ENCODE assay signal across 16 cellular contexts in the genomic region with DNA sequence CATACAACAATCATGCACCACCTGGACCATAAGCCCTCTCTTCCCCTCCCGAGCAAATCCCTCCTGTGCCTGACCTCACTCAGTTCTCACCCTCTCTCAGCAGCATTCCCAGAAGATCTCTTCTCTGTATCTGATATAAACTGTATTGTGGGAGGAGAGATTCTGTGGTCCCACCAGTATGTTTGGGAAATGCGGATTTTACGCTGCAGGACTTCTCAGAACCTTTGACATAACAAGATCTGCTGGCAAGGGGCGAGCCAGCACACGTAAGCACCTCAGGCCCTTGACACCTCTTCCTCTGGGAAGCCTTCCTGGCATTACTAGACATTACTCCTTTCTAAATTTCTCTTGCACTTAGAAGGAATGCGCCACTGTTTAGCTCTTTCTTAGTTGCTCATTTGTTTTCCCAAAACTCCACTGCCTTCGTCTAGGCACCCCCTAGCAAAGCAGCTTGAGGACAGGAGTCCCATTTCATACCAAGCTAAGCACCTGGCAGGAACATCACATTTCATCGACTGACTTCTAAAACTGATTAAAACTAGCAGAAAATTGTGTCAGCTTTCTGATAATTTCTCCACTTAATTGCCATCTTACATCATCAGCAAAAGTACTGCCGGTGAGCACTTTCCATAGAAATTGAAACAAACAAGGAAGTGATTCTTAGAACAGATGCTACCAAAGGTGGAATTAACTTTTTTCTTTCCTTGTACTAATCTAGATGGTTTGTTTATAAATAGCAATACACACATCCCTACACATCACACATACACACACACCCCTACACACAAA.
A peak's percentile ranks its signal among the peaks of the same experiment; 100 is the strongest.
DNase-seq lines count a peak whose midpoint lies in the region; ATAC-seq and TF ChIP-seq lines count a peak whose summit lies in the region.
"Had no signal": no experiment of that assay in that cellular context is flagged by ENCODE, and none has a peak within 500 bp of the region (broad histone marks: within the 10 kb centered on the region; RNA-seq: fewer than 3 reads in every experiment).

No MANE protein-coding gene starts in this region.

- H4K91ac ChIP-seq in IMR-90 (ENCODE audit: insufficient read depth, low read depth, low read length), result no peak overlapping the region

- H3K27ac ChIP-seq in IMR-90 (ENCODE audit: insufficient read depth, low read length) (no peak overlapping the region), coronary artery (no peak overlapping the region)
- H3K27ac ChIP-seq: PC-9 had no signal

- H3K4me2 ChIP-seq in IMR-90 (ENCODE audit: low read depth, low read length), result no peak overlapping the region
- H3K4me2 ChIP-seq: PC-9, SK-N-SH had no signal

- H2AK9ac ChIP-seq in IMR-90 (replicated peaks; ENCODE audit: low read depth, low read length, poor library complexity), result peak overlapping the region; percentile 56

- H3K23ac ChIP-seq in IMR-90 (ENCODE audit: low read depth, low read length), result no peak overlapping the region

- no peaks in the 10 kb centered on the region; the same call in 1 of the 2 replicates for H4K20me1 ChIP-seq in IMR-90 (ENCODE audit: insufficient read depth, low read length)

- H2BK5ac ChIP-seq in IMR-90 (ENCODE audit: low read depth, low read length, poor library complexity, severe bottlenecking), result no peak overlapping the region

- no peak overlapping the region for H3K56ac ChIP-seq in IMR-90 (ENCODE audit: extremely low read depth, insufficient read depth, low read length)

- H3K4me1 ChIP-seq in IMR-90 (ENCODE audit: control insufficient read depth, insufficient read depth, low read length), result no peaks in the 10 kb centered on the region
- H3K4me1 ChIP-seq in Caco-2, result no peaks in the 10 kb centered on the region

- H3K9me1 ChIP-seq in IMR-90 (ENCODE audit: insufficient read depth, low read length), result 0 out of 2 replicates have a peak, but pooled peaks cover 4% of the 10 kb centered on the region

- no peak overlapping the region for H2AFZ ChIP-seq in IMR-90 (replicated peaks; ENCODE audit: low read length, poor library complexity)
- H2AFZ ChIP-seq: PC-9 had no signal

- no peaks in the 10 kb centered on the region for H3K36me3 Mint-ChIP-seq in activated naive CD8-positive, alpha-beta T cell treated with anti-CD3 and anti-CD28 coated beads, Interleukin-2, amount 10 ng/mL, durations not matched to agents 7 days and 5 days
- no peaks in the 10 kb centered on the region for H3K36me3 Mint-ChIP-seq in activated naive CD8-positive, alpha-beta T cell treated with anti-CD3 and anti-CD28 coated beads for 36 hours
- peaks cover 5% of the 10 kb centered on the region for H3K36me3 Mint-ChIP-seq in Caco-2 (ENCODE audit: insufficient read depth, unreplicated experiment)
- H3K36me3 Mint-ChIP-seq: CD8-positive, alpha-beta memory T cell; IgD-negative memory B cell had no signal

- no peaks in the 10 kb centered on the region for H3K79me1 ChIP-seq in IMR-90 (ENCODE audit: low read depth in 1 of 2, low read length in 2 of 2)

- H2BK15ac ChIP-seq in IMR-90 (ENCODE audit: low read depth, low read length), result no peak overlapping the region

- in situ Hi-C loops in IMR-90 (cut with MboI; ENCODE audit: low sequenced_read_pairs), result no loop called here

- H3K4me3 Mint-ChIP-seq in activated naive CD8-positive, alpha-beta T cell treated with anti-CD3 and anti-CD28 coated beads, Interleukin-2, amount 10 ng/mL, durations not matched to agents 7 days and 5 days, result no peak overlapping the region
- H3K4me3 Mint-ChIP-seq in activated naive CD8-positive, alpha-beta T cell treated with anti-CD3 and anti-CD28 coated beads for 36 hours, result no peak overlapping the region
- H3K4me3 Mint-ChIP-seq in Caco-2 (ENCODE audit: unreplicated experiment), result no peak overlapping the region
- H3K4me3 Mint-ChIP-seq: B cell; CD8-positive, alpha-beta memory T cell had no signal

- no peak overlapping the region for H2BK20ac ChIP-seq in IMR-90 (ENCODE audit: low read depth, low read length)

- no peak overlapping the region for H2BK120ac ChIP-seq in IMR-90 (ENCODE audit: low read depth, low read length)

- intact Hi-C loops in IMR-90 (cut with micrococcal nuclease) (no loop called here), Caco-2 (cut with micrococcal nuclease; ENCODE audit: unreplicated experiment) (loop anchor here (1.0 kb wide), 2 partner anchors 13 to 29 kb away; no protein-coding TSS in a partner anchor)

- BruUV-seq in IMR-90 (replicated peaks; lab: Mats Ljungman, UMichigan) (no TSS peak), Caco-2 (replicated peaks; lab: Mats Ljungman, UMichigan) (no TSS peak)

- H3K9me3 ChIP-seq in IMR-90 (ENCODE audit: control insufficient read depth, insufficient read depth, low read length) (no peaks in the 10 kb centered on the region), Caco-2 (no peaks in the 10 kb centered on the region)
- H3K9me3 ChIP-seq: SK-N-SH had no signal

- H3K36me3 ChIP-seq in IMR-90 (ENCODE audit: control insufficient read depth, insufficient read depth, low read length), result no peaks in the 10 kb centered on the region
- no peaks in the 10 kb centered on the region for H3K36me3 ChIP-seq in Caco-2 (ENCODE audit: control insufficient read depth, insufficient read depth, low read length)

- TF ChIP-seq RAD21 in IMR-90 (IDR thresholded peaks at IDR 0.05; ENCODE audit: low read length), result no peak

- H3K9me3 Mint-ChIP-seq in activated naive CD8-positive, alpha-beta T cell treated with anti-CD3 and anti-CD28 coated beads, Interleukin-2, amount 10 ng/mL, durations not matched to agents 7 days and 5 days, result no peaks in the 10 kb centered on the region
- H3K9me3 Mint-ChIP-seq in activated naive CD8-positive, alpha-beta T cell treated with anti-CD3 and anti-CD28 coated beads for 36 hours, result no peaks in the 10 kb centered on the region
- H3K9me3 Mint-ChIP-seq in Caco-2 (ENCODE audit: unreplicated experiment), result no peaks in the 10 kb centered on the region
- H3K9me3 Mint-ChIP-seq: CD8-positive, alpha-beta memory T cell; IgD-negative memory B cell had no signal

- peaks cover 1% of the 10 kb centered on the region for H3K27me3 Mint-ChIP-seq in activated naive CD8-positive, alpha-beta T cell treated with anti-CD3 and anti-CD28 coated beads, Interleukin-2, amount 10 ng/mL, durations not matched to agents 7 days and 5 days
- no peaks in the 10 kb centered on the region for H3K27me3 Mint-ChIP-seq in activated naive CD8-positive, alpha-beta T cell treated with anti-CD3 and anti-CD28 coated beads for 36 hours
- no peaks in the 10 kb centered on the region for H3K27me3 Mint-ChIP-seq in Caco-2 (ENCODE audit: insufficient read depth, unreplicated experiment)

- no peak overlapping the region for H2AK5ac ChIP-seq in IMR-90 (ENCODE audit: low read depth, low read length)

- no peak overlapping the region for H4K8ac ChIP-seq in IMR-90 (ENCODE audit: low read depth in 2 of 2, low read length in 2 of 2)

- H3K9ac ChIP-seq in IMR-90 (ENCODE audit: low read depth, low read length), result no peak overlapping the region
- H3K9ac ChIP-seq: SK-N-SH had no signal

- no peak overlapping the region for H3K14ac ChIP-seq in IMR-90 (replicated peaks; ENCODE audit: low read depth, low read length)

- CTCF ChIA-PET in IMR-90 (lab: Yijun Ruan, JAX) (no interaction called here), Caco-2 (lab: Charles Lee) (no interaction called here)

- H3K4me3 ChIP-seq in IMR-90 (ENCODE audit: insufficient read depth, low read depth, low read length) (no peak overlapping the region), coronary artery (no peak overlapping the region), Caco-2 (ENCODE audit: low read depth, low read length) (no peak overlapping the region)
- H3K4me3 ChIP-seq: PC-9 had no signal

- no peak for TF ChIP-seq POLR2A in IMR-90 (IDR thresholded peaks at IDR 0.05; ENCODE audit: low read depth, low read length)

- H3K27ac Mint-ChIP-seq in activated naive CD8-positive, alpha-beta T cell treated with anti-CD3 and anti-CD28 coated beads, Interleukin-2, amount 10 ng/mL, durations not matched to agents 7 days and 5 days, result peak overlapping the region; percentile 51
- no peak overlapping the region for H3K27ac Mint-ChIP-seq in activated naive CD8-positive, alpha-beta T cell treated with anti-CD3 and anti-CD28 coated beads for 36 hours
- no peak overlapping the region for H3K27ac Mint-ChIP-seq in Caco-2 (ENCODE audit: unreplicated experiment)
- H3K27ac Mint-ChIP-seq: B cell, IgD-negative memory B cell had no signal

- H3K27me3 ChIP-seq in IMR-90 (ENCODE audit: control insufficient read depth, insufficient read depth, low read length) (no peaks in the 10 kb centered on the region; the same call in 1 of the 2 replicates), Caco-2 (replicated peaks; ENCODE audit: control insufficient read depth, insufficient read depth, low read length) (no peaks in the 10 kb centered on the region)

- H3K4me1 Mint-ChIP-seq in activated naive CD8-positive, alpha-beta T cell treated with anti-CD3 and anti-CD28 coated beads, Interleukin-2, amount 10 ng/mL, durations not matched to agents 7 days and 5 days, result peaks cover 7% of the 10 kb centered on the region
- peaks cover 15% of the 10 kb centered on the region for H3K4me1 Mint-ChIP-seq in activated naive CD8-positive, alpha-beta T cell treated with anti-CD3 and anti-CD28 coated beads for 36 hours
- no peaks in the 10 kb centered on the region for H3K4me1 Mint-ChIP-seq in Caco-2 (ENCODE audit: low read depth, unreplicated experiment)

- TF ChIP-seq CTCF in IMR-90 (conservative IDR thresholded peaks at IDR 0.05; ENCODE audit: low read depth, low read length) (no peak), coronary artery (IDR thresholded peaks at IDR 0.05) (no peak), Caco-2 (IDR thresholded peaks at IDR 0.05; ENCODE audit: insufficient read depth in 1 of 2, low read depth in 1 of 2, low read length in 1 of 2, severe bottlenecking in 1 of 2, unreplicated experiment in 1 of 2) (no peak)

- H3K18ac ChIP-seq in IMR-90 (ENCODE audit: low read depth, low read length), result no peak overlapping the region

- H3K4ac ChIP-seq in IMR-90 (ENCODE audit: low read depth, low read length), result no peak overlapping the region

- no peak overlapping the region for H4K5ac ChIP-seq in IMR-90 (ENCODE audit: low read depth, low read length)

- POLR2A ChIA-PET in activated naive CD8-positive, alpha-beta T cell treated with anti-CD3 and anti-CD28 coated beads, Interleukin-2, amount 10 ng/mL, durations not matched to agents 7 days and 5 days (lab: Charles Lee), result no interaction called here
- POLR2A ChIA-PET in IMR-90 (lab: Charles Lee; ENCODE audit: unreplicated experiment), result no interaction called here
- POLR2A ChIA-PET in Caco-2 (lab: Charles Lee), result no interaction called here

- no peak for DNase-seq in activated naive CD8-positive, alpha-beta T cell treated with anti-CD3 and anti-CD28 coated beads, Interleukin-2, amount 10 ng/mL, durations not matched to agents 7 days and 5 days
- DNase-seq in activated naive CD8-positive, alpha-beta T cell treated with anti-CD3 and anti-CD28 coated beads for 36 hours, result no peak
- no peak for DNase-seq in IMR-90
- DNase-seq in coronary artery (ENCODE audit: low spot score), result peak; percentile 5
- DNase-seq in ureter (ENCODE audit: low spot score), result peak; percentile 7
- DNase-seq in effector CD4-positive, alpha-beta T cell, result no peak
- DNase-seq in Caco-2, result no peak
- DNase-seq: CD8-positive, alpha-beta memory T cell; NCI-H1436 treated with DMSO at 0.1 percent for 48 hours; NCI-H2081 treated with DMSO at 0.1 percent for 48 hours; NCI-H2227 treated with DMSO at 0.1 percent for 48 hours; NK-92 treated with Interleukin-12 subunit alpha and Interleukin-12 subunit beta, amount 100 ng/mL, for 24 hours; PC-9; SK-N-SH had no signal

- ATAC-seq in activated naive CD8-positive, alpha-beta T cell treated with anti-CD3 and anti-CD28 coated beads, Interleukin-2, amount 10 ng/mL, durations not matched to agents 7 days and 5 days (ENCODE audit: low read depth), result no peak
- no peak for ATAC-seq in IMR-90 (ENCODE audit: low read depth)

- WGBS in IMR-90 (ENCODE audit: extremely low coverage in 2 of 2, insufficient read length in 1 of 2), 2 experiments, result 83% methylated on average over 3 of the region's 9 CpGs; no CpG with 5 or more reads in 1 of the 2 experiments

- dilution Hi-C loops in IMR-90 (cut with HindIII; ENCODE audit: low sequenced_read_pairs, unreplicated experiment), result no loop called here

Comparison
In these comparisons a context has a peak if more than half of its experiments do, and no peak if none do; other contexts are left out.
1. DNase-seq: peak in coronary artery (single experiment) and ureter (single experiment); none in activated naive CD8-positive, alpha-beta T cell treated with anti-CD3 and anti-CD28 coated beads, Interleukin-2, amount 10 ng/mL, durations not matched to agents 7 days and 5 days (single experiment), activated naive CD8-positive, alpha-beta T cell treated with anti-CD3 and anti-CD28 coated beads for 36 hours (single experiment), IMR-90 (single experiment), effector CD4-positive, alpha-beta T cell (single experiment) and Caco-2 (0 of 2).